In the genomic region with DNA sequence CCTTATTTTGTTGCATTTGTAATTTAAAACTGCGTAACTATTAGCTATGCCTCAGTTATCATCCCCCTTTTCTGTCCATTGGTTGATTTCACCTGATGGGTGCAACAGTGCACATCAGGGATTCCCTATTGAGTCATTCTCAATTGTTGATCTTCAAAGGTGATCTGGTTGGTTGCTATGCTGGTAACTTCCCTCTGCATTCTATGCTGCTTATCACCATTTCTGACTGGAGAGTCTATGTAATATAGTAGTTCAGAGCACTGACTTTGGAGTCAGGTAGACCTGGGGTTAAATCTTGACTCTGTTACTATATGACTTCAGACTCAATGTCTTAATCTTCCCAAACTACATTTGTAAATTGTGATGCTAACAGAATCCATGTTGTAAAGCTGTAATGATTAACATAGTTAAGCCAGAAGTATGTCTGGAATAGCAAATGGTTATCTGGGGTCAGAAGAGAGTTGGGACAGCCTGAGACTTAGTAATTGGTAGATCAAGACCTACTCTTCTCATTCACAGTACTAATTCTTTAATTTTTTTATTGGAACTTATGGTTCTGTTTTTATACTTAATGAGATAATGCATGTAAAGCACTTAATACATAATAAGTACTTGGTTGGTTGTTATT, we compare ENCODE assay signal across 1 cellular context.
TF ChIP-seq lines count a peak whose summit lies in the region.

No MANE protein-coding gene starts in this region.

TF ChIP-seq in HEK293, 187 proteins besides CTCF, POLR2A, EP300 and RAD21 (continued from another document):
- TF ChIP-seq, protein P1, sequence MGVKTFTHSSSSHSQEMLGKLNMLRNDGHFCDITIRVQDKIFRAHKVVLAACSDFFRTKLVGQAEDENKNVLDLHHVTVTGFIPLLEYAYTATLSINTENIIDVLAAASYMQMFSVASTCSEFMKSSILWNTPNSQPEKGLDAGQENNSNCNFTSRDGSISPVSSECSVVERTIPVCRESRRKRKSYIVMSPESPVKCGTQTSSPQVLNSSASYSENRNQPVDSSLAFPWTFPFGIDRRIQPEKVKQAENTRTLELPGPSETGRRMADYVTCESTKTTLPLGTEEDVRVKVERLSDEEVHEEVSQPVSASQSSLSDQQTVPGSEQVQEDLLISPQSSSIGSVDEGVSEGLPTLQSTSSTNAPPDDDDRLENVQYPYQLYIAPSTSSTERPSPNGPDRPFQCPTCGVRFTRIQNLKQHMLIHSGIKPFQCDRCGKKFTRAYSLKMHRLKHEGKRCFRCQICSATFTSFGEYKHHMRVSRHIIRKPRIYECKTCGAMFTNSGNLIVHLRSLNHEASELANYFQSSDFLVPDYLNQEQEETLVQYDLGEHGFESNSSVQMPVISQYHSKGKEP (tag by site-specific recombination; IDR thresholded peaks at IDR 0.05) = no peak
TF ChIP-seq in HEK293: peak in this region for 3.
